ENCODE assay signal across 16 cellular contexts in the genomic region with DNA sequence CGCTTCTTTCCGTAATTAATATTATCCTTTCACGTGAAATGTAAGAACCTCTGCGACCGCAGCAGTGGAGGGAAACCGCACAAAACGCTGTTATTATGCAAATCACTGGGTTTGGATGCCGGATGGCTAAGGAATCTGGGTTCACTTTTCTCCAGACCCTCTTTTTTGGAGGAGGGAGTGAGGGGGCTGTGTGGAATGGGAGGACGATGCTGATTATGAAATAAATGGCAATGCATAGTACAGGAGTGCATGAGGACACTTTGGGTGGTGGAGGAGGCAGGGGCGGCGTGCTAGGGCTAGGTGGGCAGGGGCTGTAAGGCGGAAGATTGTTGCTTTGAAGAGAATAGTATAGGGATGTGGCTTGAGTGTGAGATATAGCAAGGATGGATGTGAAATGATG. TPM values are rescaled to one million over a fixed set of nuclear protein-coding genes. Genes with fewer than 3 reads are reported as not detected.
A peak's percentile ranks its signal among the peaks of the same experiment; 100 is the strongest.
DNase-seq lines count a peak whose midpoint lies in the region; ATAC-seq and TF ChIP-seq lines count a peak whose summit lies in the region.
"Had no signal": no experiment of that assay in that cellular context is flagged by ENCODE, and none has a peak within 500 bp of the region (broad histone marks: within the 10 kb centered on the region; RNA-seq: fewer than 3 reads in every experiment).

No MANE protein-coding gene starts in this region.

- DNase-seq in right cardiac atrium: no peak
- DNase-seq in right atrium auricular region (ENCODE audit: low spot score): no peak
- no peak for DNase-seq in coronary artery (ENCODE audit: low spot score)
- DNase-seq in naive thymus-derived CD8-positive, alpha-beta T cell: no peak
- no peak for DNase-seq in stimulated activated naive CD8-positive, alpha-beta T cell treated with anti-CD3 and anti-CD28 coated beads, Interleukin-15, Interleukin-2, amounts not matched to agents 100 U/mL and 50 U/mL, for 24 hours
- no peak for DNase-seq in SK-N-DZ (ENCODE audit: low spot score)
- DNase-seq in left colon: no peak
- DNase-seq in AG20443 (ENCODE audit: low spot score): no peak
- DNase-seq: AML-193; DND-41; mesenchymal stem cell; stimulated activated CD4-positive, alpha-beta T cell treated with anti-CD3 and anti-CD28 coated beads, Interleukin-2, amount 100 ng/mL, for 24 hours had no signal

- H3K36me3 Mint-ChIP-seq in naive thymus-derived CD8-positive, alpha-beta T cell: peaks cover 0 to 12% (median 4%) of the 10 kb centered on the region in 3 donors

- peaks cover 26 to 50% (median 41%) of the 10 kb centered on the region in 5 donors for H3K27me3 Mint-ChIP-seq in naive thymus-derived CD8-positive, alpha-beta T cell

- no peak for ATAC-seq in right cardiac atrium
- no peak for ATAC-seq in naive thymus-derived CD8-positive, alpha-beta T cell
- no peak for ATAC-seq in stimulated activated naive CD8-positive, alpha-beta T cell treated with anti-CD3 and anti-CD28 coated beads, Interleukin-15, Interleukin-2, amounts not matched to agents 100 U/mL and 50 U/mL, for 24 hours
- ATAC-seq in left colon: no peak
- ATAC-seq: activated naive CD4-positive, alpha-beta T cell treated with anti-CD3 and anti-CD28 coated beads, Interleukin-2, amount 50 U/mL, for 72 hours had no signal

- peak overlapping the region in 8 of 10 donors; percentile 10 to 61 (median 42) for H3K4me3 Mint-ChIP-seq in naive thymus-derived CD8-positive, alpha-beta T cell

- H3K4me3 ChIP-seq in right cardiac atrium (ENCODE audit: low read length) (peak overlapping the region; percentile 38), right atrium auricular region (peak overlapping the region in 1 of 2 donors; percentile 65), coronary artery (peak overlapping the region; percentile 20)

- H3K4me1 ChIP-seq in right cardiac atrium (ENCODE audit: control insufficient read depth, insufficient read depth, low read length) (no peaks in the 10 kb centered on the region), right atrium auricular region (peaks cover 0 to 15% of the 10 kb centered on the region in 2 donors)

- H3K27ac Mint-ChIP-seq in naive thymus-derived CD8-positive, alpha-beta T cell: no peak overlapping the region

- TF ChIP-seq CTCF in right atrium auricular region (IDR thresholded peaks at IDR 0.05) (no peak), coronary artery (IDR thresholded peaks at IDR 0.05) (no peak)

- POLR2A ChIA-PET in naive thymus-derived CD8-positive, alpha-beta T cell (lab: Charles Lee): no interaction called here

- H3K27ac ChIP-seq in right cardiac atrium (ENCODE audit: low read length) (no peak overlapping the region), right atrium auricular region (no peak overlapping the region), coronary artery (no peak overlapping the region)
- H3K27ac ChIP-seq: vagina had no signal

- H3K4me1 Mint-ChIP-seq in naive thymus-derived CD8-positive, alpha-beta T cell: peaks cover 14 to 29% (median 25%) of the 10 kb centered on the region in 4 donors

- no peaks in the 10 kb centered on the region for H3K9me3 ChIP-seq in right cardiac atrium (ENCODE audit: control insufficient read depth, low read length)
- H3K9me3 ChIP-seq in right atrium auricular region: no peaks in the 10 kb centered on the region
- H3K9me3 ChIP-seq: vagina had no signal

- peaks cover 0 to 12% (median 0%) of the 10 kb centered on the region in 9 donors for H3K9me3 Mint-ChIP-seq in naive thymus-derived CD8-positive, alpha-beta T cell
- H3K9me3 Mint-ChIP-seq: central memory CD8-positive, alpha-beta T cell had no signal

- H3K36me3 ChIP-seq in right atrium auricular region: no peaks in the 10 kb centered on the region
- H3K36me3 ChIP-seq: vagina had no signal

- 6% methylated on average over 12 of the region's 12 CpGs for WGBS in right cardiac atrium

- no peaks in the 10 kb centered on the region for H3K27me3 ChIP-seq in right cardiac atrium (ENCODE audit: control insufficient read depth, insufficient read depth)
- peaks cover 0 to 4% of the 10 kb centered on the region in 2 donors for H3K27me3 ChIP-seq in right atrium auricular region

- intact Hi-C loops in right cardiac atrium (cut with DNase I) (no loop called here), left colon (cut with DNase I, micrococcal nuclease) (no loop called here)

RNA-seq across cellular contexts. Expression of a gene that starts 1.8 kb away (rescaled TPM):
- 10 to 100 TPM; 14.3 to 17.8 (median 16.5) TPM for total RNA-seq in right cardiac atrium
- polyA plus RNA-seq in right cardiac atrium: 4.3 TPM
- 1 to 10 TPM; 6.5 to 9.5 TPM for total RNA-seq in right atrium auricular region
- total RNA-seq in naive thymus-derived CD8-positive, alpha-beta T cell: under 1 TPM; 0.55 to 0.96 TPM
- under 1 TPM in 1 of 3 donors, not detected in 2; 0.12 TPM for polyA plus RNA-seq in naive thymus-derived CD8-positive, alpha-beta T cell
- polyA plus RNA-seq in SK-N-DZ (2014; cell fraction: cytosol; rRNA removed): 1.6 and 3.1 TPM in 2 replicates
- 0.60 and 0.95 TPM in 2 replicates for polyA plus RNA-seq in SK-N-DZ (2014; cell fraction: nucleus; rRNA removed)
- 1 to 10 TPM; 1.1 to 2.5 TPM for total RNA-seq in left colon
- total RNA-seq: activated naive CD4-positive, alpha-beta T cell treated with anti-CD3 and anti-CD28 coated beads, Interleukin-2, amount 50 U/mL, for 72 hours; epithelial cell of proximal tubule had no signal
